Comparison of ENCODE assay signal across 8 cellular contexts in the genomic region with DNA sequence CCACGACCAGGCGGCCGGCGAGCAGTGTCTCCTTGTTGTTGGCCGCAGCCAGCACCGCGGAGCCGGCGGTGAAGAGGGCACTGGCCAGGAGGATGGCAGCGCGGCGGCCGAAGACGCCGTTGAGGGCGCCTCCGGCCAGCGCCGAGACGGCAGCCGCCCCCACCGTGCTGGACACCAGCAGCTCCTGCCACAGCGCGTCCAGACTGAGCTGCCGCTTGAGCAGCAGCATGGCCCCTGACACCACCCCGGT. TPM values are rescaled to one million over a fixed set of nuclear protein-coding genes. Genes with fewer than 3 reads are reported as not detected.
DNase-seq lines count a peak whose midpoint lies in the region; ATAC-seq and TF ChIP-seq lines count a peak whose summit lies in the region.

No MANE protein-coding gene starts in this region.

- peak overlapping the region in 53 of 59 donors; percentile 11 to 94 (median 81) for H3K27ac ChIP-seq in dorsolateral prefrontal cortex

- TF ChIP-seq CTCF in AG09309 (IDR thresholded peaks at IDR 0.05; ENCODE audit: control insufficient read depth, insufficient read depth, low read depth, low read length, missing control alignments) (no peak), Loucy (conservative IDR thresholded peaks at IDR 0.05; ENCODE audit: low read length) (no peak), dorsolateral prefrontal cortex (IDR thresholded peaks at IDR 0.05 in 54 of 56, conservative IDR thresholded peaks at IDR 0.05 in 2 of 56; ENCODE audit: low read depth in 1 of 56, partially characterized antibody in 56 of 56) (no peak)

- DNase-seq in AG09309 (ENCODE audit: low read depth) (no peak), dorsolateral prefrontal cortex (peak in 4 of 10 donors; percentile 16 to 47 (median 30)), mucosa of gallbladder (ENCODE audit: low spot score) (peak; percentile 40), dedifferentiated amniotic fluid mesenchymal stem cell (ENCODE audit: extremely low spot score) (no peak)
- no peak for DNase-seq in stimulated activated CD8-positive, alpha-beta memory T cell treated with anti-CD3 and anti-CD28 coated beads, Interleukin-4, amount 100 ng/mL, for 48 hours
- no peak for DNase-seq in activated effector memory CD4-positive, alpha-beta T cell treated with Interleukin-2 at 50 U/mL for 16 hours

- no peaks in the 10 kb centered on the region for H3K36me3 ChIP-seq in Loucy (ENCODE audit: insufficient read depth, low read length)

- ATAC-seq in GM21526 (IDR thresholded peaks at IDR 0.05; ENCODE audit: low FRiP score, unreplicated experiment): peak; percentile 12

- peak overlapping the region; percentile 73 for H3K9ac ChIP-seq in Loucy (ENCODE audit: low read depth, low read length, poor library complexity, severe bottlenecking)

- H3K4me1 ChIP-seq in Loucy (ENCODE audit: insufficient read depth, low read length, poor library complexity, severe bottlenecking): peaks cover 38% of the 10 kb centered on the region

- H3K9me3 ChIP-seq in Loucy (ENCODE audit: insufficient read depth, low read depth, low read length): no peaks in the 10 kb centered on the region

- H3K27me3 ChIP-seq in Loucy (ENCODE audit: insufficient read depth, low read length, poor library complexity, severe bottlenecking) (no peaks in the 10 kb centered on the region), dorsolateral prefrontal cortex (peaks cover 0 to 6% (median 0%) of the 10 kb centered on the region in 45 donors)

- peaks cover 17% of the 10 kb centered on the region for H4K20me1 ChIP-seq in Loucy (ENCODE audit: insufficient read depth, low read length, poor library complexity, severe bottlenecking)

- H3K4me3 ChIP-seq in AG09309 (ENCODE audit: control insufficient read depth, low read depth, low read length) (peak overlapping the region; percentile 72), Loucy (ENCODE audit: low read length, poor library complexity, severe bottlenecking) (peak overlapping the region; percentile 87), dorsolateral prefrontal cortex (peak overlapping the region; percentile 60 to 97 (median 87))

- H3K9me2 ChIP-seq in Loucy (replicated peaks; ENCODE audit: low read depth, low read length): no peaks in the 10 kb centered on the region

- H3K79me2 ChIP-seq in Loucy (ENCODE audit: insufficient read depth, low read length): peaks cover 51% of the 10 kb centered on the region

- peak overlapping the region; percentile 92 for H3K4me2 ChIP-seq in Loucy (ENCODE audit: low read depth, low read length, poor library complexity, severe bottlenecking)

- intact Hi-C loops in dorsolateral prefrontal cortex (cut with DNase I): loop anchor here (5.0 kb wide), 3 partner anchors 93 to 338 kb away; no protein-coding TSS in a partner anchor

- H2AFZ ChIP-seq in Loucy (ENCODE audit: low read length): peak overlapping the region; percentile 95; the same call in 1 of the 2 replicates

- H3F3A ChIP-seq in Loucy (ENCODE audit: low read depth): no peaks in the 10 kb centered on the region

RNA-seq across cellular contexts. Expression of a gene that starts 0.7 kb away (rescaled TPM):
- total RNA-seq in dorsolateral prefrontal cortex (100 to 1,000 TPM in 1 of 120 experiments, 10 to 100 TPM in 119; 18.4 to 103 (median 59.5) TPM), mucosa of gallbladder (11.1 TPM)
